ENCODE assay signal across 1 cellular context in the genomic region with DNA sequence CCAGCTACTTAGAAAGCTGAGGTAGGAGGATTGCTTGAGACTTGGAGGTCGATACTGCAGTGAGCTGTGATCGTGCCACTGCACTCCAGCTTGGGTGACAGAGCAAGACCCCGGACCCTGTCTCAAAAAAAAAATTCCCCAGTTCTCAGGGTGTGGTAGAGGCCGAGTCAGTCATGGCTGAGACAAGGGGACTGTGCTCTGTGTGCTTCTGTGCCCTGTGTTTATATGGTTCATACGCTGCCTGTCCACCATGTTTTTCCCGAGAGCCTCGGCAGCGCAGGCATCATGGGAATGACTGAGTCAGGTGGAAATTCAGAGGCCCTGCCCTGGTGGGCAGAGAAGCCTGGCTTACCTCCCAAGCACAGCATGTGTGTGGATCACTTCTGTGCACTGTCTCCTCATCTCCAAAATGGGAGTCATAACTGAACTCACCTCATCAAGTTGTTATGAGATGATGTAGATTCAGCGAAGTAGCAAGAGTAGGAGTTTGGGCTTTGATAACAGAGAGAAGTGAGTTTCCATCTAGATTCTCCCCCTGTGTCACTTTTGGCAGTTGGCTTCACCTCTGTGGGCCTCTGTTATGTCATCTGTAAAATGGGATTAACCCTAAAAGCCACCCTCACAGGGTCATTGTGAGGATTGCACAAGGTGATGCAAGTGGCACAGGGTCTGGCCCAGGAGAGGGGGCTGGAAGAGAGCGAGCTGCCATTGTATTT.
TF ChIP-seq lines count a peak whose summit lies in the region.

No MANE protein-coding gene starts in this region.

TF ChIP-seq in SK-N-SH, 30 proteins besides CTCF, POLR2A, EP300 and RAD21:
- TF ChIP-seq, protein P1, sequence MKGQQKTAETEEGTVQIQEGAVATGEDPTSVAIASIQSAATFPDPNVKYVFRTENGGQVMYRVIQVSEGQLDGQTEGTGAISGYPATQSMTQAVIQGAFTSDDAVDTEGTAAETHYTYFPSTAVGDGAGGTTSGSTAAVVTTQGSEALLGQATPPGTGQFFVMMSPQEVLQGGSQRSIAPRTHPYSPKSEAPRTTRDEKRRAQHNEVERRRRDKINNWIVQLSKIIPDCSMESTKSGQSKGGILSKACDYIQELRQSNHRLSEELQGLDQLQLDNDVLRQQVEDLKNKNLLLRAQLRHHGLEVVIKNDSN (IDR thresholded peaks at IDR 0.05; ENCODE audit: borderline replicate concordance, low read depth) = no peak
- no peak for TF ChIP-seq SMC3 (IDR thresholded peaks at IDR 0.05; ENCODE audit: low read depth, low read length)
- no peak for TF ChIP-seq FOXM1 (IDR thresholded peaks at IDR 0.05; ENCODE audit: low read depth)
- no peak for TF ChIP-seq MXI1 (IDR thresholded peaks at IDR 0.05; ENCODE audit: low read depth, low read length)
- TF ChIP-seq NFIC (IDR thresholded peaks at IDR 0.05; ENCODE audit: borderline replicate concordance) = no peak
- no peak for TF ChIP-seq YY1 (IDR thresholded peaks at IDR 0.05; ENCODE audit: low read depth)
- TF ChIP-seq, protein P2, sequence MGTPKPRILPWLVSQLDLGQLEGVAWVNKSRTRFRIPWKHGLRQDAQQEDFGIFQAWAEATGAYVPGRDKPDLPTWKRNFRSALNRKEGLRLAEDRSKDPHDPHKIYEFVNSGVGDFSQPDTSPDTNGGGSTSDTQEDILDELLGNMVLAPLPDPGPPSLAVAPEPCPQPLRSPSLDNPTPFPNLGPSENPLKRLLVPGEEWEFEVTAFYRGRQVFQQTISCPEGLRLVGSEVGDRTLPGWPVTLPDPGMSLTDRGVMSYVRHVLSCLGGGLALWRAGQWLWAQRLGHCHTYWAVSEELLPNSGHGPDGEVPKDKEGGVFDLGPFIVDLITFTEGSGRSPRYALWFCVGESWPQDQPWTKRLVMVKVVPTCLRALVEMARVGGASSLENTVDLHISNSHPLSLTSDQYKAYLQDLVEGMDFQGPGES (IDR thresholded peaks at IDR 0.05; ENCODE audit: low read depth, low read length) = no peak
- no peak for TF ChIP-seq TCF12 (IDR thresholded peaks at IDR 0.05)
TF ChIP-seq in SK-N-SH: peak in this region for 0.
